9 cellular contexts compared by ENCODE assay signal in the genomic region with DNA sequence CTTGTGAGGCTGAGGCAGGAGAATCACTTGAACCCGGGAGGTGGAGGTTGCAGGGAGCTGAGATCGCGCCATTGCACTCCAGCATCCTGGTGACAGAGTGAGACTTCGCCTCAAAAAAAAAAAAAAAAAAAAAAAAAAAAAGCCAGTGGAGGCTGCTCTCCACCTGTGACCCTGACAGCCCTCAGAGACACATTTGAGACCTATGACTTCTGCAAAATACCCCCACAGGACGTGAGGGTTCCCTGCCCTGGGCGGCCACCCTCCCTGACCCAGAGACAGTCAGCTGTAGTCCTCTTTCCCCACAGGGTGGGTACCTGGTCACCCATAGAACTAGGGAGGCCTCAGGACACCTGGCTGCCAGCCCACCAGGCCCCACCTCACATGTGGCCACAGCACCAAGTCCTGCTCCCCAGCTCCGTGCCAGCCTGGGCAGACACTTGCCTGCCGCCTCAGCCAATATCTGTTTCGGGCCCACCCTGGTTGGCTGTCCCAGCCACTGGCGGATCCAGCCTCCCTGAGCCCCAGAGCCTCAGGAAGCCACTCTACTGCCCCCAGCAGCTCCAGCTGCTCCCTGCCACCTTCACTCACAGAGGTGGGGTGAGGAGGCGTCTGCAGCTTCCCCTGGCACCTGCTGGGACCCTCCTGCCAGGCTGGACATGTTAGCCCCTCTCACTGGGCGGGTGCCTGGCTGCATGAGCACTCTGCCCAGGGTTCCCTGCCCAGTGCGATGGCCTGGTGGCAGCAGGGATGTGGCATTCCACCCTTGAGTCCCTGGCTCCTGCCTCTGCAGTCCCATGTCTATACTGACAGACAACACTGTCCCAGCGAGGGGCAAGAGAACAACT. TPM values are rescaled to one million over a fixed set of nuclear protein-coding genes. Genes with fewer than 3 reads are reported as not detected.
DNase-seq lines count a peak whose midpoint lies in the region; ATAC-seq and TF ChIP-seq lines count a peak whose summit lies in the region.
"Had no signal": no experiment of that assay in that cellular context is flagged by ENCODE, and none has a peak within 500 bp of the region (broad histone marks: within the 10 kb centered on the region; RNA-seq: fewer than 3 reads in every experiment).

No MANE protein-coding gene starts in this region.

- CTCF ChIA-PET in activated CD4-positive, alpha-beta T cell treated with anti-CD3 and anti-CD28 coated beads, Interleukin-2, amount 10 ng/mL, durations not matched to agents 7 days and 5 days (lab: Charles Lee) = interaction anchor here (1.1 kb wide), 1 partner anchor 10 kb away, joined by 3 read pairs; no protein-coding TSS in a partner anchor
- CTCF ChIA-PET in activated CD8-positive, alpha-beta T cell treated with anti-CD3 and anti-CD28 coated beads for 36 hours (lab: Charles Lee) = interaction anchor here (0.9 to 3.3 kb wide), 2 partner anchors 11 to 25 kb away, joined by 3 to 12 read pairs; no protein-coding TSS in a partner anchor

- no peak overlapping the region for H3K4me3 Mint-ChIP-seq in activated CD4-positive, alpha-beta T cell treated with anti-CD3 and anti-CD28 coated beads, Interleukin-2, amount 10 ng/mL, durations not matched to agents 7 days and 5 days
- H3K4me3 Mint-ChIP-seq in activated CD8-positive, alpha-beta T cell treated with anti-CD3 and anti-CD28 coated beads for 36 hours = peak overlapping the region; percentile 12
- peak overlapping the region in 3 of 5 donors; percentile 7 to 58 (median 28) for H3K4me3 Mint-ChIP-seq in immature natural killer cell
- H3K4me3 Mint-ChIP-seq: nephron progenitor cell had no signal

- H3K27ac ChIP-seq in stomach smooth muscle (ENCODE audit: low read length) = peak overlapping the region; percentile 37

- TF ChIP-seq CTCF in activated CD8-positive, alpha-beta T cell treated with anti-CD3 and anti-CD28 coated beads for 36 hours (IDR thresholded peaks at IDR 0.05) = no peak

- H3K4me3 ChIP-seq in stomach smooth muscle (ENCODE audit: low read length in 2 of 2) = no peak overlapping the region

- ATAC-seq in activated CD8-positive, alpha-beta T cell treated with anti-CD3 and anti-CD28 coated beads for 36 hours = no peak
- no peak for ATAC-seq in HG03442 (IDR thresholded peaks at IDR 0.05; ENCODE audit: unreplicated experiment)
- ATAC-seq in GM21381 (IDR thresholded peaks at IDR 0.05; ENCODE audit: unreplicated experiment) = no peak

- intact Hi-C loops in activated CD8-positive, alpha-beta T cell treated with anti-CD3 and anti-CD28 coated beads for 36 hours (cut with micrococcal nuclease) = no loop called here

- H3K9me3 ChIP-seq in stomach smooth muscle (ENCODE audit: control insufficient read depth in 2 of 2, low read length in 2 of 2) = no peaks in the 10 kb centered on the region

- H3K9ac ChIP-seq in stomach smooth muscle (ENCODE audit: low read length in 2 of 2) = no peak overlapping the region

- peaks cover 46% of the 10 kb centered on the region for H3K4me1 Mint-ChIP-seq in activated CD4-positive, alpha-beta T cell treated with anti-CD3 and anti-CD28 coated beads, Interleukin-2, amount 10 ng/mL, durations not matched to agents 7 days and 5 days
- peaks cover 45% of the 10 kb centered on the region for H3K4me1 Mint-ChIP-seq in activated CD8-positive, alpha-beta T cell treated with anti-CD3 and anti-CD28 coated beads for 36 hours (ENCODE audit: low read depth)
- peaks cover 5 to 34% of the 10 kb centered on the region in 2 donors for H3K4me1 Mint-ChIP-seq in immature natural killer cell

- no peaks in the 10 kb centered on the region for H3K27me3 ChIP-seq in stomach smooth muscle (ENCODE audit: control insufficient read depth in 1 of 2, insufficient read depth in 2 of 2, low read length in 2 of 2)

- no peaks in the 10 kb centered on the region for H3K27me3 Mint-ChIP-seq in activated CD4-positive, alpha-beta T cell treated with anti-CD3 and anti-CD28 coated beads, Interleukin-2, amount 10 ng/mL, durations not matched to agents 7 days and 5 days
- H3K27me3 Mint-ChIP-seq in activated CD8-positive, alpha-beta T cell treated with anti-CD3 and anti-CD28 coated beads for 36 hours = no peaks in the 10 kb centered on the region
- H3K27me3 Mint-ChIP-seq in immature natural killer cell (ENCODE audit: low read depth in 3 of 3) = peaks cover 0 to 27% (median 24%) of the 10 kb centered on the region in 3 donors

- H3K36me3 Mint-ChIP-seq in activated CD4-positive, alpha-beta T cell treated with anti-CD3 and anti-CD28 coated beads, Interleukin-2, amount 10 ng/mL, durations not matched to agents 7 days and 5 days (ENCODE audit: low read depth) = peaks cover 15% of the 10 kb centered on the region
- peaks cover 33% of the 10 kb centered on the region for H3K36me3 Mint-ChIP-seq in activated CD8-positive, alpha-beta T cell treated with anti-CD3 and anti-CD28 coated beads for 36 hours (ENCODE audit: low read depth)
- H3K36me3 Mint-ChIP-seq in immature natural killer cell = no peaks in the 10 kb centered on the region

- peaks cover 21 to 26% of the 10 kb centered on the region in 2 donors for H3K36me3 ChIP-seq in stomach smooth muscle (ENCODE audit: control insufficient read depth in 2 of 2, insufficient read depth in 2 of 2, low read length in 2 of 2)

- H3K4me1 ChIP-seq in stomach smooth muscle (ENCODE audit: control insufficient read depth, insufficient read depth, low read length) = peaks cover 79% of the 10 kb centered on the region

- POLR2A ChIA-PET in activated CD4-positive, alpha-beta T cell treated with anti-CD3 and anti-CD28 coated beads, Interleukin-2, amount 10 ng/mL, durations not matched to agents 7 days and 5 days (lab: Charles Lee) = no interaction called here
- POLR2A ChIA-PET in activated CD8-positive, alpha-beta T cell treated with anti-CD3 and anti-CD28 coated beads for 36 hours (lab: Charles Lee) = interaction anchor here (0.5 to 6.3 kb wide), 4 partner anchors 8 to 214 kb away, joined by 3 to 58 read pairs (median 10); a partner anchor contains a TSS

- H3K9me3 Mint-ChIP-seq in activated CD4-positive, alpha-beta T cell treated with anti-CD3 and anti-CD28 coated beads, Interleukin-2, amount 10 ng/mL, durations not matched to agents 7 days and 5 days = no peaks in the 10 kb centered on the region
- H3K9me3 Mint-ChIP-seq in activated CD8-positive, alpha-beta T cell treated with anti-CD3 and anti-CD28 coated beads for 36 hours = no peaks in the 10 kb centered on the region
- H3K9me3 Mint-ChIP-seq in immature natural killer cell = no peaks in the 10 kb centered on the region
- H3K9me3 Mint-ChIP-seq: nephron progenitor cell had no signal

- DNase-seq in activated CD4-positive, alpha-beta T cell treated with anti-CD3 and anti-CD28 coated beads, Interleukin-2, amount 10 ng/mL, durations not matched to agents 7 days and 5 days = no peak
- no peak for DNase-seq in activated CD4-positive, alpha-beta T cell treated with anti-CD3 and anti-CD28 coated beads for 1 hour
- DNase-seq in activated CD8-positive, alpha-beta T cell treated with anti-CD3 and anti-CD28 coated beads for 36 hours = no peak
- DNase-seq in immature natural killer cell (no peak), NCI-H524 treated with DMSO at 0.1 percent for 48 hours (lab: John Stamatoyannopoulos, UW) (no peak)
- DNase-seq: nephron progenitor cell had no signal

- H3K27ac Mint-ChIP-seq in activated CD4-positive, alpha-beta T cell treated with anti-CD3 and anti-CD28 coated beads, Interleukin-2, amount 10 ng/mL, durations not matched to agents 7 days and 5 days = peak overlapping the region; percentile 87
- peak overlapping the region; percentile 86 for H3K27ac Mint-ChIP-seq in activated CD8-positive, alpha-beta T cell treated with anti-CD3 and anti-CD28 coated beads for 36 hours
- peak overlapping the region; percentile 85 to 93 (median 88) for H3K27ac Mint-ChIP-seq in immature natural killer cell

RNA-seq across cellular contexts. Expression of a gene that starts 7.0 kb away (rescaled TPM):
- total RNA-seq in activated CD4-positive, alpha-beta T cell treated with anti-CD3 and anti-CD28 coated beads, Interleukin-2, amount 10 ng/mL, durations not matched to agents 7 days and 5 days = 100 to 1,000 TPM; 198 to 228 TPM
- 100 to 1,000 TPM; 323 to 327 TPM for total RNA-seq in activated CD8-positive, alpha-beta T cell treated with anti-CD3 and anti-CD28 coated beads for 36 hours
- 10 to 100 TPM; 22.7 to 39.2 (median 23.9) TPM for polyA plus RNA-seq in immature natural killer cell

RNA-seq across cellular contexts. Expression of a gene that starts 28.6 kb away (rescaled TPM):
- total RNA-seq in activated CD4-positive, alpha-beta T cell treated with anti-CD3 and anti-CD28 coated beads, Interleukin-2, amount 10 ng/mL, durations not matched to agents 7 days and 5 days = 10 to 100 TPM; 61.3 to 66.3 TPM
- total RNA-seq in activated CD8-positive, alpha-beta T cell treated with anti-CD3 and anti-CD28 coated beads for 36 hours = 10 to 100 TPM; 36.5 to 44.6 TPM
- 1 to 10 TPM; 2.6 to 4.4 (median 3.6) TPM for polyA plus RNA-seq in immature natural killer cell

RNA-seq across cellular contexts. Expression of a gene that starts 52.0 kb away (rescaled TPM):
- total RNA-seq in activated CD4-positive, alpha-beta T cell treated with anti-CD3 and anti-CD28 coated beads, Interleukin-2, amount 10 ng/mL, durations not matched to agents 7 days and 5 days = 100 to 1,000 TPM; 217 to 239 TPM
- total RNA-seq in activated CD8-positive, alpha-beta T cell treated with anti-CD3 and anti-CD28 coated beads for 36 hours = 100 to 1,000 TPM; 175 to 185 TPM
- polyA plus RNA-seq in immature natural killer cell = 100 to 1,000 TPM in 1 of 3 donors, 10 to 100 TPM in 2; 39.4 to 160 (median 42.2) TPM

RNA-seq across cellular contexts. Expression of a gene that starts 52.6 kb away (rescaled TPM):
- 1 to 10 TPM; 7.5 to 9.9 TPM for total RNA-seq in activated CD4-positive, alpha-beta T cell treated with anti-CD3 and anti-CD28 coated beads, Interleukin-2, amount 10 ng/mL, durations not matched to agents 7 days and 5 days
- 10 to 100 TPM; 22.6 to 23.0 TPM for total RNA-seq in activated CD8-positive, alpha-beta T cell treated with anti-CD3 and anti-CD28 coated beads for 36 hours
- under 1 TPM in 1 of 3 donors, not detected in 2; 0.42 TPM for polyA plus RNA-seq in immature natural killer cell
